ENCODE assay signal across 18 cellular contexts in the genomic region with DNA sequence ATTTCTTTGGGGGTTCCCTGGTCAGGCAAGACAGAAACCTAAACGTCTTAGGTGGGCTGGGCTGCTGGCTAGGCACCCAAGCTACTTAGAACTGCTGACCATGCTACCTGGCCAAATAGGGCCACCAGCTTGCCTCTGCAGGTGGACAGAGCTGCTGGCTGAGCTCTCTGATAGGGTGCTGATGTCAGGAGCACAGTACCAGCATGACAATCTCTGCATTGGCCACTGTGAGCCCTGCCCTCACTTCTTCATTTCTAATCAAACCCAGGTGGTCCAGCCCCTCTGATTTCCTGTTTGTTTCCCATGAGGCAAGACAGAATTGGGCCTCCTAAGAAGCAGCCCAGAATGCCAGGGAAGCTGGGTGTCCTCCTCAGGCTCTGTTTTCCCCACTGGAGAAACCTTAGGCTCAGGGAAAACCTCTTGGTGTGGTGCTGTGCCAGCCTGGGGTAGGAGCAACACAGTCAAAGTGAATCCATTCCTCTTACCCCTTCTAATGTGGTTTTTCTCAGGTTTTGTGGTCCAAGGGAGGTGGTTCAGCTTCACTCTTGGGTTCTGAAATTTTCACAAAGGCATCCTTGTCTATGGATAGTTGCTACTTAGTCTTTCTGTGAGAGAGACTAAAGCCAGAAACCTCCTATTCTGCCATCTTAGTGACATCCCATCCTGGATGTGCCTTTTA. TPM values are rescaled to one million over a fixed set of nuclear protein-coding genes. Genes with fewer than 3 reads are reported as not detected.
DNase-seq lines count a peak whose midpoint lies in the region; ATAC-seq, FAIRE-seq and TF ChIP-seq lines count a peak whose summit lies in the region.
"Had no signal": no experiment of that assay in that cellular context is flagged by ENCODE, and none has a peak within 500 bp of the region (broad histone marks: within the 10 kb centered on the region; RNA-seq: fewer than 3 reads in every experiment).

No MANE protein-coding gene starts in this region.

- H3K9me3 Mint-ChIP-seq in T-helper 2 cell treated with Interferon-gamma antibody and Interleukin-4, amounts not matched to agents 5 μg/mL and 100 μg/mL, for 36 hours = peaks cover 48% of the 10 kb centered on the region
- H3K9me3 Mint-ChIP-seq in activated naive CD4-positive, alpha-beta T cell treated with anti-CD3 and anti-CD28 coated beads, Interleukin-2, amount 50 U/mL, for 72 hours = peaks cover 0 to 8% of the 10 kb centered on the region in 2 donors
- H3K9me3 Mint-ChIP-seq in natural killer cell = peaks cover 5 to 6% of the 10 kb centered on the region in 2 donors

- ATAC-seq in activated naive CD4-positive, alpha-beta T cell treated with anti-CD3 and anti-CD28 coated beads, Interleukin-2, amount 50 U/mL, for 72 hours = peak; percentile 80 to 86
- ATAC-seq in natural killer cell = peak in 2 of 3 donors; percentile 14 to 41
- ATAC-seq in GM19328 (IDR thresholded peaks at IDR 0.05; ENCODE audit: unreplicated experiment) = no peak
- ATAC-seq: psoas muscle had no signal

- H3K36me3 Mint-ChIP-seq in T-helper 2 cell treated with Interferon-gamma antibody and Interleukin-4, amounts not matched to agents 5 μg/mL and 100 μg/mL, for 36 hours (ENCODE audit: low read depth) = peaks cover 88% of the 10 kb centered on the region
- peaks cover 34 to 86% of the 10 kb centered on the region in 2 donors for H3K36me3 Mint-ChIP-seq in activated naive CD4-positive, alpha-beta T cell treated with anti-CD3 and anti-CD28 coated beads, Interleukin-2, amount 50 U/mL, for 72 hours
- peaks cover 17% of the 10 kb centered on the region for H3K36me3 Mint-ChIP-seq in natural killer cell
- H3K36me3 Mint-ChIP-seq: brain had no signal

- H3K4me1 Mint-ChIP-seq in T-helper 2 cell treated with Interferon-gamma antibody and Interleukin-4, amounts not matched to agents 5 μg/mL and 100 μg/mL, for 36 hours (ENCODE audit: low read depth) = peaks cover 51% of the 10 kb centered on the region
- peaks cover 72 to 75% of the 10 kb centered on the region in 2 donors for H3K4me1 Mint-ChIP-seq in natural killer cell
- H3K4me1 Mint-ChIP-seq: brain had no signal

- intact Hi-C loops in natural killer cell (cut with micrococcal nuclease) = no loop called here

- peak overlapping the region; percentile 50 for H3K4me3 Mint-ChIP-seq in T-helper 2 cell treated with Interferon-gamma antibody and Interleukin-4, amounts not matched to agents 5 μg/mL and 100 μg/mL, for 36 hours
- H3K4me3 Mint-ChIP-seq in natural killer cell = peak overlapping the region; percentile 37
- H3K4me3 Mint-ChIP-seq: brain had no signal

- no peaks in the 10 kb centered on the region for H3K27me3 Mint-ChIP-seq in T-helper 2 cell treated with Interferon-gamma antibody and Interleukin-4, amounts not matched to agents 5 μg/mL and 100 μg/mL, for 36 hours (ENCODE audit: low read depth)
- no peaks in the 10 kb centered on the region for H3K27me3 Mint-ChIP-seq in natural killer cell (ENCODE audit: low read depth in 2 of 2)
- H3K27me3 Mint-ChIP-seq: brain had no signal

- peak; percentile 72 for FAIRE-seq in GM18507 (lab: Jason Lieb, UNC)
- FAIRE-seq: HTR-8/SVneo, RCC 7860 had no signal

- TF ChIP-seq CTCF in natural killer cell (IDR thresholded peaks at IDR 0.05) = no peak

- peak overlapping the region; percentile 20 for H3K27ac Mint-ChIP-seq in T-helper 2 cell treated with Interferon-gamma antibody and Interleukin-4, amounts not matched to agents 5 μg/mL and 100 μg/mL, for 36 hours
- H3K27ac Mint-ChIP-seq in activated naive CD4-positive, alpha-beta T cell treated with anti-CD3 and anti-CD28 coated beads, Interleukin-2, amount 50 U/mL, for 72 hours = peak overlapping the region in 1 of 2 donors; percentile 57
- peak overlapping the region; percentile 51 to 79 for H3K27ac Mint-ChIP-seq in natural killer cell
- H3K27ac Mint-ChIP-seq: brain had no signal

- no peak for DNase-seq in T-helper 2 cell treated with Interferon-gamma antibody and Interleukin-4, amounts not matched to agents 5 μg/mL and 100 μg/mL, for 36 hours (ENCODE audit: low spot score)
- no peak for DNase-seq in T-helper 2 cell
- no peak for DNase-seq in GM18507 (ENCODE audit: extremely low spot score, insufficient read length, low read depth)
- no peak for DNase-seq in activated naive CD4-positive, alpha-beta T cell treated with anti-CD3 and anti-CD28 coated beads, Interleukin-2, amount 50 U/mL, for 72 hours (ENCODE audit: low spot score in 2 of 2)
- no peak for DNase-seq in natural killer cell
- no peak for DNase-seq in middle frontal gyrus (ENCODE audit: extremely low spot score, low spot score)
- no peak for DNase-seq in effector CD4-positive, alpha-beta T cell
- DNase-seq: 8988T, GM23248, hypothalamus, NCI-H2081, NCI-H748 treated with DMSO at 0.1 percent for 48 hours, psoas muscle, SW 1271 had no signal

RNA-seq across cellular contexts. Expression of gene SP100, which starts 15.1 kb away (rescaled TPM):
- total RNA-seq in activated naive CD4-positive, alpha-beta T cell treated with anti-CD3 and anti-CD28 coated beads, Interleukin-2, amount 50 U/mL, for 72 hours = 100 to 1,000 TPM; 139 to 220 TPM
- total RNA-seq in natural killer cell = 100 to 1,000 TPM; 338 to 393 (median 363) TPM
